ENCODE assay signal across 16 cellular contexts in the genomic region with DNA sequence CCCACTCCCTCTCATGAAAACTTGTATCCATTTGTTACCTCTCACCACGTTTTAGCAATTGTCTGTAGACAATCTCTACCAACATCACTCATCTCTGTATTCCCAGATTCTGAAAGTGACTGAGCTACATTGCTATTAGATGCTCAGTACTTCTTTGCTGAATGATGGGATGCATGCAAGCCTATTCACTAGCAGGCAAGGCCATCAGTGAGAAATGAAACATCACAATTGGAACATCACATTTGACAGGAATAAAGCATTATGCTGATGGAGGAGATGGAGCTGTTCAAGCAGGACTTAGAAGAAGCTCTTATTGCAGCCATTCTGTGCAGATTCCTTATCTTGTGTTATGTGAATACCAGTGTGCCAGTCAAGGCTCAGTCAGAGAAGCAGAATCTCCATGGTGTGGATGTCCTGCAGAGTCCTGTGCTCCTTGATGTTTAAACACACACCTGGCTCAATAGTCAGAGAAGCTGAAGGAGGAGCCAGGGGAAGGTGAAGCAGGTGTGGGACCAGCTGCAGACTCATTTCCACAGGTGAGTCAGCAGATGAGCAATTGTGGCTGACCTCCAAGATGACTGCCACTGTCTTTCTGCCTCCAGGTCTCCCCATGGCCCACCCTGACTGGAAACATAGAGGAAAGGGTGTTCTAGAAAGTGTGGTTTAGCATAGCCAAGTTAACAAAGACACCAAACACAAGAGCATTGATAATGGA.
A peak's percentile ranks its signal among the peaks of the same experiment; 100 is the strongest.
DNase-seq lines count a peak whose midpoint lies in the region; ATAC-seq and TF ChIP-seq lines count a peak whose summit lies in the region.
"Had no signal": no experiment of that assay in that cellular context is flagged by ENCODE, and none has a peak within 500 bp of the region (broad histone marks: within the 10 kb centered on the region; RNA-seq: fewer than 3 reads in every experiment).

No MANE protein-coding gene starts in this region.

- no peaks in the 10 kb centered on the region for H3K27me3 Mint-ChIP-seq in activated T-helper 1 cell treated with anti-CD3 and anti-CD28 coated beads, Interleukin-12 subunit alpha, Interleukin-12 subunit beta, Interleukin-2, Interleukin-4 antibody, amounts not matched to agents 30 ng/mL and 10 ng/mL and 1 ng/mL, durations not matched to agents 14 hours and 24 hours and 36 hours (ENCODE audit: insufficient read depth)
- H3K27me3 Mint-ChIP-seq: CD4-positive, CD25-positive, alpha-beta regulatory T cell had no signal

- no peaks in the 10 kb centered on the region for H3K27me3 ChIP-seq in foreskin keratinocyte
- H3K27me3 ChIP-seq: BLaER1 treated with 17β-estradiol and CSF1 and Interleukin-3, amounts not matched to agents 10 nM and 100 nM had no signal

- DNase-seq in COLO668 (lab: John Stamatoyannopoulos, UW; ENCODE audit: unreplicated experiment) = peak; percentile 17
- peak; percentile 11 for DNase-seq in HPDE6-E6E7 (ENCODE audit: extremely low spot score)
- peak; percentile 45 for DNase-seq in NCI-H69 (lab: John Stamatoyannopoulos, UW)
- DNase-seq in foreskin keratinocyte = peak; percentile 52 to 70
- DNase-seq in GM13976 (ENCODE audit: low spot score) = no peak
- DNase-seq in activated T-helper 1 cell treated with anti-CD3 and anti-CD28 coated beads, Interleukin-12 subunit alpha, Interleukin-12 subunit beta, Interleukin-2, Interleukin-4 antibody, amounts not matched to agents 30 ng/mL and 10 ng/mL and 1 ng/mL, durations not matched to agents 14 hours and 24 hours and 36 hours (ENCODE audit: low spot score) = no peak
- DNase-seq in KBM-7 = no peak
- DNase-seq in RKO (ENCODE audit: low spot score) = no peak
- DNase-seq: ACHN; Calu3; CD4-positive, CD25-positive, alpha-beta regulatory T cell; DMS 273 treated with DMSO at 0.1 percent for 48 hours; DMS79 treated with DMSO at 0.1 percent for 48 hours; EL had no signal

- intact Hi-C loops in activated T-helper 1 cell treated with anti-CD3 and anti-CD28 coated beads, Interleukin-12 subunit alpha, Interleukin-12 subunit beta, Interleukin-2, Interleukin-4 antibody, amounts not matched to agents 30 ng/mL and 10 ng/mL and 1 ng/mL, durations not matched to agents 14 hours and 24 hours and 36 hours (cut with micrococcal nuclease) = no loop called here

- peak; percentile 92 for ATAC-seq in foreskin keratinocyte

- in situ Hi-C loops in GM13976 (cut with MboI; ENCODE audit: low sequenced_read_pairs, unreplicated experiment) (no loop called here), KBM-7 (cut with MboI; ENCODE audit: low pct_unique_long_range_greater_than_20kb, low sequenced_read_pairs) (no loop called here)

- no peak overlapping the region for H3K27ac ChIP-seq in foreskin keratinocyte
- H3K27ac ChIP-seq: BLaER1 treated with 17β-estradiol and CSF1 and Interleukin-3, amounts not matched to agents 10 nM and 100 nM had no signal

- H3K4me1 Mint-ChIP-seq in activated T-helper 1 cell treated with anti-CD3 and anti-CD28 coated beads, Interleukin-12 subunit alpha, Interleukin-12 subunit beta, Interleukin-2, Interleukin-4 antibody, amounts not matched to agents 30 ng/mL and 10 ng/mL and 1 ng/mL, durations not matched to agents 14 hours and 24 hours and 36 hours (ENCODE audit: low read depth) = no peaks in the 10 kb centered on the region
- H3K4me1 Mint-ChIP-seq: CD4-positive, CD25-positive, alpha-beta regulatory T cell had no signal

- TF ChIP-seq CTCF in foreskin keratinocyte (conservative IDR thresholded peaks at IDR 0.05) (no peak), GM13976 (IDR thresholded peaks at IDR 0.05; ENCODE audit: borderline replicate concordance, control extremely low read depth, extremely low read depth, insufficient read depth, missing control alignments) (no peak)

- H3K36me3 Mint-ChIP-seq in activated T-helper 1 cell treated with anti-CD3 and anti-CD28 coated beads, Interleukin-12 subunit alpha, Interleukin-12 subunit beta, Interleukin-2, Interleukin-4 antibody, amounts not matched to agents 30 ng/mL and 10 ng/mL and 1 ng/mL, durations not matched to agents 14 hours and 24 hours and 36 hours (ENCODE audit: low read depth) = no peaks in the 10 kb centered on the region
- H3K36me3 Mint-ChIP-seq: CD4-positive, CD25-positive, alpha-beta regulatory T cell had no signal

- no peak overlapping the region for H3K4me3 Mint-ChIP-seq in activated T-helper 1 cell treated with anti-CD3 and anti-CD28 coated beads, Interleukin-12 subunit alpha, Interleukin-12 subunit beta, Interleukin-2, Interleukin-4 antibody, amounts not matched to agents 30 ng/mL and 10 ng/mL and 1 ng/mL, durations not matched to agents 14 hours and 24 hours and 36 hours
- H3K4me3 Mint-ChIP-seq: CD4-positive, CD25-positive, alpha-beta regulatory T cell had no signal

- peaks cover 4% of the 10 kb centered on the region for H3K9me3 Mint-ChIP-seq in activated T-helper 1 cell treated with anti-CD3 and anti-CD28 coated beads, Interleukin-12 subunit alpha, Interleukin-12 subunit beta, Interleukin-2, Interleukin-4 antibody, amounts not matched to agents 30 ng/mL and 10 ng/mL and 1 ng/mL, durations not matched to agents 14 hours and 24 hours and 36 hours

- no peak overlapping the region for H3K27ac Mint-ChIP-seq in activated T-helper 1 cell treated with anti-CD3 and anti-CD28 coated beads, Interleukin-12 subunit alpha, Interleukin-12 subunit beta, Interleukin-2, Interleukin-4 antibody, amounts not matched to agents 30 ng/mL and 10 ng/mL and 1 ng/mL, durations not matched to agents 14 hours and 24 hours and 36 hours
- H3K27ac Mint-ChIP-seq: CD4-positive, CD25-positive, alpha-beta regulatory T cell had no signal

- peaks cover 7% of the 10 kb centered on the region for H3K4me1 ChIP-seq in foreskin keratinocyte
- H3K4me1 ChIP-seq: BLaER1 treated with 17β-estradiol and CSF1 and Interleukin-3, amounts not matched to agents 10 nM and 100 nM; HAP-1 had no signal

Comparison
In these comparisons a context has a peak if more than half of its experiments do, and no peak if none do; other contexts are left out.
1. DNase-seq: peak in COLO668 (single experiment), HPDE6-E6E7 (single experiment), NCI-H69 (single experiment) and foreskin keratinocyte (2 of 2); none in GM13976 (single experiment), activated T-helper 1 cell treated with anti-CD3 and anti-CD28 coated beads, Interleukin-12 subunit alpha, Interleukin-12 subunit beta, Interleukin-2, Interleukin-4 antibody, amounts not matched to agents 30 ng/mL and 10 ng/mL and 1 ng/mL, durations not matched to agents 14 hours and 24 hours and 36 hours (single experiment), KBM-7 (single experiment) and RKO (single experiment).